ENCODE assay signal across 11 cellular contexts in the genomic region with DNA sequence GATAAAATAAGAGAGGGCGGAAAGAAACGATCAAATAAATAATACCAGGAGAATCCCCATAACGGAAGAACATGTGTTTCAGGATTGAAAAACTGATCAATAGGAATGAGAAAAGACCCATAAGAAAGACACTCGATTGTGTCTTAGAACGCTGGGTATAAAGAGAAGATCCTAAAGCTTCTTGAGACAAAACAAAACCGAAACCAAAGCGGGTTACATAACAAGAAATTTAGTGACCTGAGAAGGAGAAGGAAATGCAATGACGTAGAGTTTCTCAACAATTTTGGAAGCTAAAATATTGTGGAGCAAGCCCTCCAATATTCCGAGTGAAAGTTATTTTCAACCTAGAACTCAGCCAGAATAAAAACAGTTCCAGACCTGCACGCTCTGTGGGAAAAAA.
DNase-seq lines count a peak whose midpoint lies in the region; ATAC-seq, FAIRE-seq and TF ChIP-seq lines count a peak whose summit lies in the region.
"Had no signal": no experiment of that assay in that cellular context is flagged by ENCODE, and none has a peak within 500 bp of the region (broad histone marks: within the 10 kb centered on the region; RNA-seq: fewer than 3 reads in every experiment).

No MANE protein-coding gene starts in this region.

- TF ChIP-seq POLR2A in prostate gland (IDR thresholded peaks at IDR 0.05): no peak

- peak; percentile 68 for FAIRE-seq in GM19239 (lab: Jason Lieb, UNC)
- FAIRE-seq: endometrium had no signal

- peak overlapping the region; percentile 85 for H2AFZ ChIP-seq in hepatocyte

- no peaks in the 10 kb centered on the region for H3K27me3 ChIP-seq in hepatocyte
- H3K27me3 ChIP-seq in prostate gland (replicated peaks; ENCODE audit: insufficient read depth): no peaks in the 10 kb centered on the region

- WGBS in hepatocyte (ENCODE audit: low lambda C conversion rate, missing lambda C conversion rate): 90% methylated on average over 10 of the region's 10 CpGs
- 88% methylated on average over 10 of the region's 10 CpGs for WGBS in prostate gland

- H3K4me2 ChIP-seq in hepatocyte: peak overlapping the region; percentile 87

- H3K27ac ChIP-seq in hepatocyte: peak overlapping the region; percentile 54
- H3K27ac ChIP-seq in coronary artery: no peak overlapping the region
- H3K27ac ChIP-seq in prostate gland: no peak overlapping the region

- no peaks in the 10 kb centered on the region for H3K9me2 ChIP-seq in hepatocyte (replicated peaks; ENCODE audit: insufficient read depth)

- H3K9me3 ChIP-seq in hepatocyte (ENCODE audit: low read depth): no peaks in the 10 kb centered on the region
- H3K9me3 ChIP-seq in prostate gland: no peaks in the 10 kb centered on the region

- no peaks in the 10 kb centered on the region for H3K79me2 ChIP-seq in hepatocyte

- no peak for TF ChIP-seq CTCF in hepatocyte (IDR thresholded peaks at IDR 0.05; ENCODE audit: poor library complexity)
- TF ChIP-seq CTCF in coronary artery (IDR thresholded peaks at IDR 0.05): no peak
- TF ChIP-seq CTCF in prostate gland (IDR thresholded peaks at IDR 0.05): no peak

- H4K20me1 ChIP-seq in hepatocyte (ENCODE audit: insufficient read depth, poor library complexity, severe bottlenecking): no peaks in the 10 kb centered on the region

- intact Hi-C loops in prostate gland (cut with DNase I): no loop called here

- no peaks in the 10 kb centered on the region for H3K36me3 ChIP-seq in hepatocyte (replicated peaks; ENCODE audit: insufficient read depth, low read depth)
- H3K36me3 ChIP-seq in prostate gland: no peaks in the 10 kb centered on the region

- H3K4me3 ChIP-seq in hepatocyte (no peak overlapping the region), coronary artery (no peak overlapping the region), prostate gland (no peak overlapping the region)

- H3K4me1 ChIP-seq in hepatocyte (ENCODE audit: insufficient read depth) (peaks cover 9% of the 10 kb centered on the region), prostate gland (replicated peaks) (no peaks in the 10 kb centered on the region)

- peak; percentile 61 to 72 for DNase-seq in AML-193 (lab: John Stamatoyannopoulos, UW)
- no peak for DNase-seq in GM19239 (ENCODE audit: insufficient read length, low spot score)
- no peak for DNase-seq in hepatocyte (ENCODE audit: low spot score)
- no peak for DNase-seq in NCI-H345 treated with DMSO at 0.1 percent for 48 hours (lab: John Stamatoyannopoulos, UW; ENCODE audit: unreplicated experiment)
- DNase-seq in coronary artery (ENCODE audit: low spot score): no peak
- DNase-seq in prostate gland (ENCODE audit: low spot score): no peak
- no peak for DNase-seq in ecto neural progenitor cell (ENCODE audit: low spot score)
- DNase-seq: activated CD8-positive, alpha-beta memory T cell treated with anti-CD3 and anti-CD28 coated beads for 24 hours; NCI-H345 had no signal

- ATAC-seq in SK-N-SH treated with all-trans-retinoic acid at 6 μM for 48 hours: peak; percentile 20

TF ChIP-seq in SK-N-SH treated with all-trans-retinoic acid at 6 μM for 48 hours, 23 proteins besides CTCF, POLR2A, EP300 and RAD21:
- TF ChIP-seq ISL1 (CRISPR knock-in tag; IDR thresholded peaks at IDR 0.05): no peak
- no peak for TF ChIP-seq ZNF8 (CRISPR knock-in tag; IDR thresholded peaks at IDR 0.05)
- TF ChIP-seq, protein P1, sequence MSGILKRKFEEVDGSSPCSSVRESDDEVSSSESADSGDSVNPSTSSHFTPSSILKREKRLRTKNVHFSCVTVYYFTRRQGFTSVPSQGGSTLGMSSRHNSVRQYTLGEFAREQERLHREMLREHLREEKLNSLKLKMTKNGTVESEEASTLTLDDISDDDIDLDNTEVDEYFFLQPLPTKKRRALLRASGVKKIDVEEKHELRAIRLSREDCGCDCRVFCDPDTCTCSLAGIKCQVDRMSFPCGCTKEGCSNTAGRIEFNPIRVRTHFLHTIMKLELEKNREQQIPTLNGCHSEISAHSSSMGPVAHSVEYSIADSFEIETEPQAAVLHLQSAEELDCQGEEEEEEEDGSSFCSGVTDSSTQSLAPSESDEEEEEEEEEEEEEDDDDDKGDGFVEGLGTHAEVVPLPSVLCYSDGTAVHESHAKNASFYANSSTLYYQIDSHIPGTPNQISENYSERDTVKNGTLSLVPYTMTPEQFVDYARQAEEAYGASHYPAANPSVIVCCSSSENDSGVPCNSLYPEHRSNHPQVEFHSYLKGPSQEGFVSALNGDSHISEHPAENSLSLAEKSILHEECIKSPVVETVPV (CRISPR knock-in tag; IDR thresholded peaks at IDR 0.05): no peak
- no peak for TF ChIP-seq RARB (CRISPR knock-in tag; IDR thresholded peaks at IDR 0.05)
- TF ChIP-seq ZNF70 (CRISPR knock-in tag; IDR thresholded peaks at IDR 0.05): no peak
- TF ChIP-seq ESRRG (CRISPR knock-in tag; IDR thresholded peaks at IDR 0.05): no peak
- no peak for TF ChIP-seq TOX (CRISPR knock-in tag; IDR thresholded peaks at IDR 0.05; ENCODE audit: borderline replicate concordance)
- no peak for TF ChIP-seq SNAI2 (CRISPR knock-in tag; IDR thresholded peaks at IDR 0.05)
- no peak for TF ChIP-seq ZFP3 (CRISPR knock-in tag; IDR thresholded peaks at IDR 0.05)
- no peak for TF ChIP-seq ZNF565 (CRISPR knock-in tag; conservative IDR thresholded peaks at IDR 0.05; ENCODE audit: low read depth)
- no peak for TF ChIP-seq ARNTL (CRISPR knock-in tag; IDR thresholded peaks at IDR 0.05; ENCODE audit: borderline replicate concordance, low read depth)
- TF ChIP-seq ZC3H10 (CRISPR knock-in tag; IDR thresholded peaks at IDR 0.05): no peak
- TF ChIP-seq, protein P2, sequence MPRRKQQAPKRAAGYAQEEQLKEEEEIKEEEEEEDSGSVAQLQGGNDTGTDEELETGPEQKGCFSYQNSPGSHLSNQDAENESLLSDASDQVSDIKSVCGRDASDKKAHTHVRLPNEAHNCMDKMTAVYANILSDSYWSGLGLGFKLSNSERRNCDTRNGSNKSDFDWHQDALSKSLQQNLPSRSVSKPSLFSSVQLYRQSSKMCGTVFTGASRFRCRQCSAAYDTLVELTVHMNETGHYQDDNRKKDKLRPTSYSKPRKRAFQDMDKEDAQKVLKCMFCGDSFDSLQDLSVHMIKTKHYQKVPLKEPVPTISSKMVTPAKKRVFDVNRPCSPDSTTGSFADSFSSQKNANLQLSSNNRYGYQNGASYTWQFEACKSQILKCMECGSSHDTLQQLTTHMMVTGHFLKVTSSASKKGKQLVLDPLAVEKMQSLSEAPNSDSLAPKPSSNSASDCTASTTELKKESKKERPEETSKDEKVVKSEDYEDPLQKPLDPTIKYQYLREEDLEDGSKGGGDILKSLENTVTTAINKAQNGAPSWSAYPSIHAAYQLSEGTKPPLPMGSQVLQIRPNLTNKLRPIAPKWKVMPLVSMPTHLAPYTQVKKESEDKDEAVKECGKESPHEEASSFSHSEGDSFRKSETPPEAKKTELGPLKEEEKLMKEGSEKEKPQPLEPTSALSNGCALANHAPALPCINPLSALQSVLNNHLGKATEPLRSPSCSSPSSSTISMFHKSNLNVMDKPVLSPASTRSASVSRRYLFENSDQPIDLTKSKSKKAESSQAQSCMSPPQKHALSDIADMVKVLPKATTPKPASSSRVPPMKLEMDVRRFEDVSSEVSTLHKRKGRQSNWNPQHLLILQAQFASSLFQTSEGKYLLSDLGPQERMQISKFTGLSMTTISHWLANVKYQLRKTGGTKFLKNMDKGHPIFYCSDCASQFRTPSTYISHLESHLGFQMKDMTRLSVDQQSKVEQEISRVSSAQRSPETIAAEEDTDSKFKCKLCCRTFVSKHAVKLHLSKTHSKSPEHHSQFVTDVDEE (CRISPR knock-in tag; IDR thresholded peaks at IDR 0.05): no peak

Comparison
In these comparisons a context has a peak if more than half of its experiments do, and no peak if none do; other contexts are left out.
1. DNase-seq: peak in AML-193 (2 of 2); none in GM19239 (single experiment), hepatocyte (single experiment), NCI-H345 treated with DMSO at 0.1 percent for 48 hours (single experiment), coronary artery (single experiment), prostate gland (single experiment) and ecto neural progenitor cell (single experiment).